Comparison of ENCODE assay signal across 1 cellular context in the genomic region with DNA sequence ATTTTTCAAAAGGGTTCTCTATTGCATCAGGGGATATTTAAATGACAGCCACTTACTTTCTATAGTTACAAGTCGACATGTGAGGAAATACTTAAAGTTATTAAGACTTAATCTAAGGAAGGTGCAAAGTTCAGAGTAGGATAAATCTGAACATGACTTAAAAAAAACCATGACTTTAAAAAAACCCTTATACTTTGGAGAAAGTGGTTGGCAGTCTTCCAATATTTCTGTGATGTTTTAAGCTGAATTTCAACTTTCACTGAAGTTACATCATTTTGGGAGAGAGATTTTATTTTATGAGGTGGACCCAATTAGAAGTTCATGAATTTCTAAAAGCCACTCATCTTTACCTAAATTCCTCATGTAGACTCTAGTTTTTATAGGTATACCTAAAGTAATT.
TF ChIP-seq lines count a peak whose summit lies in the region.

No MANE protein-coding gene starts in this region.

TF ChIP-seq in K562, 482 proteins besides CTCF, POLR2A, EP300 and RAD21:
- peak; percentile 69; the same call in 1 of the 2 replicates for TF ChIP-seq ZNF175 (CRISPR knock-in tag; IDR thresholded peaks at IDR 0.05; ENCODE audit: low read depth)
- TF ChIP-seq NR2C2 (CRISPR knock-in tag; IDR thresholded peaks at IDR 0.05): no peak
- TF ChIP-seq NR2C2 (tag; IDR thresholded peaks at IDR 0.05): no peak
- TF ChIP-seq NFIC (IDR thresholded peaks at IDR 0.05): peak; percentile 67
- no peak for TF ChIP-seq ZFPM2 (CRISPR knock-in tag; IDR thresholded peaks at IDR 0.05)
- TF ChIP-seq, protein P1, sequence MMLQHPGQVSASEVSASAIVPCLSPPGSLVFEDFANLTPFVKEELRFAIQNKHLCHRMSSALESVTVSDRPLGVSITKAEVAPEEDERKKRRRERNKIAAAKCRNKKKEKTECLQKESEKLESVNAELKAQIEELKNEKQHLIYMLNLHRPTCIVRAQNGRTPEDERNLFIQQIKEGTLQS (IDR thresholded peaks at IDR 0.05): peak; percentile 41; the same call in 1 of the 2 replicates
- TF ChIP-seq, protein P1 (CRISPR knock-in tag; conservative IDR thresholded peaks at IDR 0.05): no peak
- no peak for TF ChIP-seq CEBPG (CRISPR knock-in tag; IDR thresholded peaks at IDR 0.05)
- TF ChIP-seq CEBPG (tag; conservative IDR thresholded peaks at IDR 0.05 in 1 of 2, IDR thresholded peaks at IDR 0.05 in 1 of 2): peak in 1 of 2 experiments; percentile 69; a peak in 2 of 4 replicates
